Comparison of ENCODE assay signal across 25 cellular contexts in the genomic region with DNA sequence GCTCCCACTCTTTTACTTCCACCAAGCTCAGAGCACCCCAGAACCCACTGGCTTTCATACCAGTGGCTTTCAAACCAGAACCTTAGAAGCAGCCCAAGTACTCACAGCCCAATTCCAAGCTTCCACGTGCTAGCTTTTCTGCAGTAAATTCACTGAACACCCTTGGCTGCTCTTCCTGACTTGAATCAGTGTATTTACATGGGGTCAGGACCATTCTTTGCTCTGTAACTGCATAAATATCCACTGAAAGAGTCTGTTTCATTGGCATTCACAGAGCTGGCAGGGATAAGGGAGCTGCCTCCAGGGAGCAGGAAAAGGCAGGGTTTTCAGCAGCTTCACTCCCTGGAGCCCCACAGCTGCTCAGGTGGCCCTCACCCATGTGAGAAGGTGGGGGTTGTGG. TPM values are rescaled to one million over a fixed set of nuclear protein-coding genes. Genes with fewer than 3 reads are reported as not detected.
"Had no signal": no experiment of that assay in that cellular context is flagged by ENCODE, and none has a peak within 500 bp of the region (broad histone marks: within the 10 kb centered on the region; RNA-seq: fewer than 3 reads in every experiment).

No MANE protein-coding gene starts in this region.

- H3K27ac ChIP-seq: SK-N-MC, VCaP had no signal

- DNase-seq: activated CD4-positive, alpha-beta memory T cell treated with anti-CD3 and anti-CD28 coated beads for 36 hours; activated CD4-positive, alpha-beta T cell treated with anti-CD3 and anti-CD28 coated beads, Interleukin-2, amount 10 ng/mL, durations not matched to agents 7 days and 5 days; activated CD4-positive, CD25-positive, alpha-beta regulatory T cell; activated CD8-positive, alpha-beta memory T cell treated with anti-CD3 and anti-CD28 coated beads for 24 hours; activated effector memory CD4-positive, alpha-beta T cell treated with anti-CD3 and anti-CD28 coated beads, Interleukin-2, amount 50 U/mL, for 16 hours; activated naive CD4-positive, alpha-beta T cell treated with Interleukin-2 at 50 U/mL for 16 hours; activated naive CD8-positive, alpha-beta T cell treated with anti-CD3 and anti-CD28 coated beads, Interleukin-2, amount 50 U/mL, for 24 hours; activated T-cell treated with anti-CD3 and anti-CD28 coated beads, Interleukin-2, amount 50 U/mL, for 4 hours; amniotic stem cell; IMR-90; KBM-7; NCI-H1092; NCI-H1930; NCI-H2107; NCI-H2171 treated with DMSO at 0.1 percent for 48 hours; NCI-H524; NCI-H748 treated with DMSO at 0.1 percent for 48 hours; T-cell; T-helper 2 cell had no signal

- H3K4me3 ChIP-seq: SK-N-MC had no signal

- ATAC-seq: activated naive CD4-positive, alpha-beta T cell treated with anti-CD3 and anti-CD28 coated beads, Interleukin-2, amount 50 U/mL, for 72 hours; activated naive CD8-positive, alpha-beta T cell treated with anti-CD3 and anti-CD28 coated beads, Interleukin-2, amount 50 U/mL, for 24 hours; activated T-cell treated with anti-CD3 and anti-CD28 coated beads, Interleukin-2, amount 50 U/mL, for 4 hours; T-cell had no signal

RNA-seq across cellular contexts. Expression of a gene that starts 43.9 kb away (rescaled TPM):
- total RNA-seq: IMR-90, M059J, OCI-LY7, RPMI7951 had no signal
